ENCODE assay signal across 20 cellular contexts in genomic region chr17:65156185-65156834, GRCh38.
"Had no signal": no experiment of that assay in that cellular context is flagged by ENCODE, and none has a peak within 500 bp of the region (broad histone marks: within the 10 kb centered on the region; RNA-seq: fewer than 3 reads in every experiment).

No MANE protein-coding gene starts in this region.

- H3K4me3 Mint-ChIP-seq: activated naive CD8-positive, alpha-beta T cell; activated T-cell treated with anti-CD3 and anti-CD28 coated beads, Interleukin-2, amount 50 U/mL, for 24 hours; natural killer cell; stimulated activated naive CD8-positive, alpha-beta T cell treated with anti-CD3 and anti-CD28 coated beads, Interleukin-15, Interleukin-2, amounts not matched to agents 100 ng/mL and 50 ng/mL, for 24 hours; T-cell had no signal

- H3K36me3 Mint-ChIP-seq: activated naive CD8-positive, alpha-beta T cell; natural killer cell; T-cell had no signal

- DNase-seq: activated CD4-positive, CD25-positive, alpha-beta regulatory T cell; activated gamma-delta T cell; activated T-cell treated with anti-CD3 and anti-CD28 coated beads, Interleukin-2, amount 50 U/mL, for 24 hours; amygdala; brain microvascular endothelial cell; cerebellar nuclear complex; dermis blood vessel endothelial cell; hippocampal formation; lower lobe of right lung; midbrain; natural killer cell; sigmoid colon; stimulated activated CD4-positive, alpha-beta T cell treated with anti-CD3 and anti-CD28 coated beads, Interleukin-4, amount 100 ng/mL, for 1 hour; T-cell; uterus had no signal

- H3K27me3 ChIP-seq: brain microvascular endothelial cell, gastroesophageal sphincter, sigmoid colon, uterus had no signal

- H3K9me3 ChIP-seq: gastroesophageal sphincter, lower lobe of right lung, prostate gland, sigmoid colon, thoracic aorta, uterus had no signal

- H3K27ac Mint-ChIP-seq: activated naive CD8-positive, alpha-beta T cell; activated T-cell treated with anti-CD3 and anti-CD28 coated beads, Interleukin-2, amount 50 U/mL, for 24 hours had no signal

- H3K27ac ChIP-seq: brain microvascular endothelial cell, gastroesophageal sphincter, lower lobe of right lung, prostate gland, sigmoid colon, thoracic aorta, uterus had no signal

- ATAC-seq: gastroesophageal sphincter, lower lobe of right lung, T-cell had no signal

- H3K4me3 ChIP-seq: gastroesophageal sphincter, lower lobe of right lung, prostate gland, sigmoid colon, thoracic aorta, uterus had no signal

- H3K36me3 ChIP-seq: brain microvascular endothelial cell, lower lobe of right lung, prostate gland, thoracic aorta, uterus had no signal

- H3K4me1 ChIP-seq: gastroesophageal sphincter, lower lobe of right lung, prostate gland, uterus had no signal

- H3K9me3 Mint-ChIP-seq: activated T-cell treated with anti-CD3 and anti-CD28 coated beads, Interleukin-2, amount 50 U/mL, for 24 hours; natural killer cell; stimulated activated naive CD8-positive, alpha-beta T cell treated with anti-CD3 and anti-CD28 coated beads, Interleukin-15, Interleukin-2, amounts not matched to agents 100 ng/mL and 50 ng/mL, for 24 hours; T-cell had no signal

- H3K27me3 Mint-ChIP-seq: activated naive CD8-positive, alpha-beta T cell; activated T-cell treated with anti-CD3 and anti-CD28 coated beads, Interleukin-2, amount 50 U/mL, for 24 hours; stimulated activated naive CD8-positive, alpha-beta T cell treated with anti-CD3 and anti-CD28 coated beads, Interleukin-15, Interleukin-2, amounts not matched to agents 100 ng/mL and 50 ng/mL, for 24 hours; T-cell had no signal
